ENCODE assay signal across 26 cellular contexts in the genomic region with DNA sequence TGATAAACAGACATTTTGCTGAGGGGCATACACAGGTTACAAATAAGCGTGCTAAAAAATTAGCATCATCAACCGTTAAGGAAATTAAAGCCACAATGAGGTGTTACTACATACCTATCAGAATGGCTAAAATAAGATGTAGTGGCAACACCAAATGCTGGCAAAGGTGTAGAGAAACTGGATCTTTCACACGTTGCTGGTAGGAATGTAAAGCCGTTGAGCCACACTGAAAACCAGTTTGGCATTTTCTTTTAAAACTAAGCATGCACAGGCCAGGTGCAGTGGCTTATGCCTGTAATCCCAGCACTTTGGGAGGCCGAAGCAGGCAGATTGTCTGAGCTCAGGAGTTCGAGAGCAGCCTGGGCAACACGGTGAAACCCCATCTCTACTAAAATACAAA.
"Had no signal": no experiment of that assay in that cellular context is flagged by ENCODE, and none has a peak within 500 bp of the region (broad histone marks: within the 10 kb centered on the region; RNA-seq: fewer than 3 reads in every experiment).

No MANE protein-coding gene starts in this region.

- ATAC-seq: stimulated activated effector memory CD8-positive, alpha-beta T cell treated with anti-CD3 and anti-CD28 coated beads, Interleukin-12 subunit alpha, Interleukin-12 subunit beta, amount 100 ng/mL, for 72 hours; stimulated activated memory B cell treated with anti-CD40 and anti-IgM and Interleukin-4, amounts not matched to agents 10 μg/mL and 1 μg/mL and 100 μg/mL, for 72 hours; stimulated activated naive B cell treated with anti-CD40 and anti-IgM and Interleukin-4, amounts not matched to agents 10 μg/mL and 1 μg/mL and 100 μg/mL, for 72 hours; stimulated activated naive CD8-positive, alpha-beta T cell treated with anti-CD3 and anti-CD28 coated beads, Interleukin-15, amount 100 ng/mL, for 72 hours; stimulated activated naive CD8-positive, alpha-beta T cell treated with anti-CD3 and anti-CD28 coated beads, Interleukin-15, Interleukin-2, amounts not matched to agents 100 U/mL and 50 U/mL, for 24 hours; upper lobe of right lung had no signal

- H3K27ac ChIP-seq: stomach, suprapubic skin, testis, thoracic aorta, thyroid gland, tibial artery, tibial nerve, transverse colon, upper lobe of left lung, upper lobe of right lung, uterus, vagina had no signal

- H3K9me3 ChIP-seq: testis, thoracic aorta, thyroid gland, tibial artery, upper lobe of right lung, uterus, vagina had no signal

- H3K4me3 ChIP-seq: stomach, suprapubic skin, testis, thoracic aorta, thyroid gland, tibial artery, tibial nerve, transverse colon, upper lobe of left lung, upper lobe of right lung, uterus, vagina had no signal

- H3K4me1 ChIP-seq: stomach, suprapubic skin, testis, thyroid gland, tibial artery, tibial nerve, transverse colon, upper lobe of left lung, upper lobe of right lung, uterus, vagina had no signal

- FAIRE-seq: urothelium cell line had no signal

- H3K27me3 ChIP-seq: testis, thyroid gland, tibial artery, tibial nerve, transverse colon, upper lobe of left lung, upper lobe of right lung, uterus, vagina had no signal

- H3K36me3 ChIP-seq: stomach, suprapubic skin, thoracic aorta, thyroid gland, tibial artery, tibial nerve, transverse colon, upper lobe of left lung, upper lobe of right lung, uterus, vagina had no signal

- DNase-seq: stimulated activated CD4-positive, alpha-beta T cell treated with anti-CD3 and anti-CD28 coated beads, Interleukin-2, amount 100 ng/mL, for 48 hours; stimulated activated CD4-positive, alpha-beta T cell treated with anti-CD3 and anti-CD28 coated beads, Interleukin-4, amount 100 ng/mL, for 1 hour; stimulated activated CD4-positive, alpha-beta T cell treated with anti-CD3 and anti-CD28 coated beads, Interleukin-4, amount 100 ng/mL, for 24 hours; stimulated activated CD4-positive, alpha-beta T cell treated with anti-CD3 and anti-CD28 coated beads, Interleukin-4, amount 100 ng/mL, for 4 hours; stimulated activated CD8-positive, alpha-beta memory T cell treated with anti-CD3 and anti-CD28 coated beads, Interleukin-4, amount 100 ng/mL, for 48 hours; stimulated activated naive B cell treated with anti-CD40 and anti-IgM and Interleukin-4, amounts not matched to agents 10 μg/mL and 1 μg/mL and 100 μg/mL, for 72 hours; stimulated activated naive CD4-positive, alpha-beta T cell; stimulated activated naive CD4-positive, alpha-beta T cell treated with Interleukin-2 at 50 U/mL for 16 hours; stimulated activated naive CD8-positive, alpha-beta T cell treated with anti-CD3 and anti-CD28 coated beads, Interleukin-15, amount 100 ng/mL, for 72 hours; stimulated activated naive CD8-positive, alpha-beta T cell treated with anti-CD3 and anti-CD28 coated beads, Interleukin-15, Interleukin-2, amounts not matched to agents 100 U/mL and 50 U/mL, for 24 hours; stomach; substantia nigra; testis; thyroid gland; tibial artery; transverse colon; upper lobe of left lung; upper lobe of right lung; uterus had no signal
